ENCODE assay signal across 8 cellular contexts in genomic region chr20:19815553-19815991, GRCh38. TPM values are rescaled to one million over a fixed set of nuclear protein-coding genes. Genes with fewer than 3 reads are reported as not detected.
A peak's percentile ranks its signal among the peaks of the same experiment; 100 is the strongest.
DNase-seq lines count a peak whose midpoint lies in the region; ATAC-seq, FAIRE-seq and TF ChIP-seq lines count a peak whose summit lies in the region.

No MANE protein-coding gene starts in this region.

- H3K27ac ChIP-seq in astrocyte (ENCODE audit: low read depth, low read length), result peak overlapping the region; percentile 98
- H3K27ac ChIP-seq in uterus, result peak overlapping the region; percentile 44 to 80

- H3K4me1 Mint-ChIP-seq in activated naive CD8-positive, alpha-beta T cell treated with anti-CD3 and anti-CD28 coated beads, Interleukin-2, amount 50 U/mL, for 24 hours, result peaks cover 8% of the 10 kb centered on the region
- peaks cover 3% of the 10 kb centered on the region for H3K4me1 Mint-ChIP-seq in activated naive CD8-positive, alpha-beta T cell treated with anti-CD3 and anti-CD28 coated beads for 36 hours
- peaks cover 48% of the 10 kb centered on the region for H3K4me1 Mint-ChIP-seq in astrocyte (ENCODE audit: low read depth, unreplicated experiment)

- peak overlapping the region; percentile 12 for H3K4me3 Mint-ChIP-seq in activated naive CD8-positive, alpha-beta T cell treated with anti-CD3 and anti-CD28 coated beads, Interleukin-2, amount 50 U/mL, for 24 hours
- H3K4me3 Mint-ChIP-seq in activated naive CD8-positive, alpha-beta T cell treated with anti-CD3 and anti-CD28 coated beads for 36 hours, result no peak overlapping the region
- no peak overlapping the region for H3K4me3 Mint-ChIP-seq in astrocyte (ENCODE audit: unreplicated experiment)

- H3K36me3 ChIP-seq in astrocyte (ENCODE audit: insufficient read depth, low read length) (no peaks in the 10 kb centered on the region), uterus (no peaks in the 10 kb centered on the region)

- H3K4me2 ChIP-seq in astrocyte (ENCODE audit: low read length), result peak overlapping the region; percentile 64

- ATAC-seq in activated naive CD8-positive, alpha-beta T cell treated with anti-CD3 and anti-CD28 coated beads, Interleukin-2, amount 50 U/mL, for 24 hours, result peak; percentile 93
- ATAC-seq in GM21528 (IDR thresholded peaks at IDR 0.05; ENCODE audit: low FRiP score, unreplicated experiment), result no peak

- H3K9me3 ChIP-seq in astrocyte (ENCODE audit: insufficient read depth, low read depth, low read length), result no peaks in the 10 kb centered on the region
- no peaks in the 10 kb centered on the region for H3K9me3 ChIP-seq in uterus

- no peaks in the 10 kb centered on the region for H4K20me1 ChIP-seq in astrocyte (ENCODE audit: insufficient read depth, low read length)

- no peaks in the 10 kb centered on the region for H3K79me2 ChIP-seq in astrocyte (ENCODE audit: insufficient read depth, low read length)

- H3K36me3 Mint-ChIP-seq in activated naive CD8-positive, alpha-beta T cell treated with anti-CD3 and anti-CD28 coated beads, Interleukin-2, amount 50 U/mL, for 24 hours (ENCODE audit: low read depth), result no peaks in the 10 kb centered on the region
- no peaks in the 10 kb centered on the region for H3K36me3 Mint-ChIP-seq in activated naive CD8-positive, alpha-beta T cell treated with anti-CD3 and anti-CD28 coated beads for 36 hours
- H3K36me3 Mint-ChIP-seq in astrocyte (ENCODE audit: low read depth, unreplicated experiment), result peaks cover 6% of the 10 kb centered on the region

- H3K27me3 Mint-ChIP-seq in activated naive CD8-positive, alpha-beta T cell treated with anti-CD3 and anti-CD28 coated beads, Interleukin-2, amount 50 U/mL, for 24 hours, result peaks cover 16% of the 10 kb centered on the region
- peaks cover 26% of the 10 kb centered on the region for H3K27me3 Mint-ChIP-seq in activated naive CD8-positive, alpha-beta T cell treated with anti-CD3 and anti-CD28 coated beads for 36 hours
- no peaks in the 10 kb centered on the region for H3K27me3 Mint-ChIP-seq in astrocyte (ENCODE audit: low read depth, unreplicated experiment)

- peaks cover 5% of the 10 kb centered on the region for H3K9me3 Mint-ChIP-seq in activated naive CD8-positive, alpha-beta T cell treated with anti-CD3 and anti-CD28 coated beads, Interleukin-2, amount 50 U/mL, for 24 hours
- peaks cover 2% of the 10 kb centered on the region for H3K9me3 Mint-ChIP-seq in activated naive CD8-positive, alpha-beta T cell treated with anti-CD3 and anti-CD28 coated beads for 36 hours
- no peaks in the 10 kb centered on the region for H3K9me3 Mint-ChIP-seq in astrocyte (ENCODE audit: unreplicated experiment)

- H3K4me3 ChIP-seq in astrocyte (ENCODE audit: insufficient read depth, low read depth, low read length), result no peak overlapping the region
- no peak overlapping the region for H3K4me3 ChIP-seq in uterus

- TF ChIP-seq POLR2A in uterus (IDR thresholded peaks at IDR 0.05), result no peak
- TF ChIP-seq POLR2A in erythroblast (IDR thresholded peaks at IDR 0.05; ENCODE audit: low read length), result no peak

- peaks cover 33% of the 10 kb centered on the region for H3K4me1 ChIP-seq in astrocyte (ENCODE audit: insufficient read depth, low read length)
- H3K4me1 ChIP-seq in uterus, result peaks cover 6 to 18% of the 10 kb centered on the region in 2 donors

- no peak overlapping the region for H3K27ac Mint-ChIP-seq in activated naive CD8-positive, alpha-beta T cell treated with anti-CD3 and anti-CD28 coated beads, Interleukin-2, amount 50 U/mL, for 24 hours
- no peak overlapping the region for H3K27ac Mint-ChIP-seq in activated naive CD8-positive, alpha-beta T cell treated with anti-CD3 and anti-CD28 coated beads for 36 hours
- peak overlapping the region; percentile 97 for H3K27ac Mint-ChIP-seq in astrocyte (ENCODE audit: unreplicated experiment)

- H3K27me3 ChIP-seq in astrocyte (ENCODE audit: insufficient read depth, low read length) (no peaks in the 10 kb centered on the region), uterus (no peaks in the 10 kb centered on the region)

- peak; percentile 12 for DNase-seq in activated naive CD8-positive, alpha-beta T cell treated with anti-CD3 and anti-CD28 coated beads, Interleukin-2, amount 50 U/mL, for 24 hours
- no peak for DNase-seq in activated naive CD8-positive, alpha-beta T cell treated with anti-CD3 and anti-CD28 coated beads for 36 hours
- DNase-seq in astrocyte (ENCODE audit: low read depth) (peak; percentile 98), iris pigment epithelial cell (ENCODE audit: low read depth) (peak; percentile 99), uterus (peak in 1 of 2 donors; percentile 52), erythroblast (lab: John Stamatoyannopoulos, UW) (no peak), NCI-H1436 (lab: John Stamatoyannopoulos, UW) (no peak)

- TF ChIP-seq CTCF in astrocyte (IDR thresholded peaks at IDR 0.05; ENCODE audit: insufficient read depth, low read depth, low read length) (no peak), uterus (IDR thresholded peaks at IDR 0.05) (peak in 1 of 4 experiments; percentile 21)

- peak; percentile 99 for FAIRE-seq in astrocyte (lab: Jason Lieb, UNC)

- H2AFZ ChIP-seq in astrocyte (ENCODE audit: low read depth, low read length), result no peak overlapping the region

- H3K9ac ChIP-seq in astrocyte (ENCODE audit: low read length), result peak overlapping the region; percentile 80

- intact Hi-C loops in uterus (cut with DNase I; ENCODE audit: low total_unique reads), result loop anchor here (10.0 kb wide), 1 partner anchor 179 kb away; no protein-coding TSS in a partner anchor

RNA-seq across cellular contexts. Expression of gene RIN2, which starts 57.5 kb away (rescaled TPM):
- not detected for total RNA-seq in activated naive CD8-positive, alpha-beta T cell treated with anti-CD3 and anti-CD28 coated beads for 36 hours
- total RNA-seq in astrocyte (21.2 and 22.8 TPM in 2 replicates), uterus (10 to 100 TPM; 29.7 to 77.5 (median 59.6) TPM)

Comparison
In these comparisons a context has a peak if more than half of its experiments do, and no peak if none do; other contexts are left out.
1. DNase-seq: peak in activated naive CD8-positive, alpha-beta T cell treated with anti-CD3 and anti-CD28 coated beads, Interleukin-2, amount 50 U/mL, for 24 hours (single experiment), astrocyte (single experiment) and iris pigment epithelial cell (single experiment); none in activated naive CD8-positive, alpha-beta T cell treated with anti-CD3 and anti-CD28 coated beads for 36 hours (single experiment), erythroblast (0 of 2) and NCI-H1436 (single experiment).
2. RNA of gene RIN2, which starts 57.5 kb away (total RNA-seq): 29.7 to 77.5 TPM in uterus and 21.2 to 22.8 TPM in astrocyte; not detected in activated naive CD8-positive, alpha-beta T cell treated with anti-CD3 and anti-CD28 coated beads for 36 hours; every median in the first group is over 10 times any median in the second.